10 cellular contexts compared by ENCODE assay signal in the genomic region with DNA sequence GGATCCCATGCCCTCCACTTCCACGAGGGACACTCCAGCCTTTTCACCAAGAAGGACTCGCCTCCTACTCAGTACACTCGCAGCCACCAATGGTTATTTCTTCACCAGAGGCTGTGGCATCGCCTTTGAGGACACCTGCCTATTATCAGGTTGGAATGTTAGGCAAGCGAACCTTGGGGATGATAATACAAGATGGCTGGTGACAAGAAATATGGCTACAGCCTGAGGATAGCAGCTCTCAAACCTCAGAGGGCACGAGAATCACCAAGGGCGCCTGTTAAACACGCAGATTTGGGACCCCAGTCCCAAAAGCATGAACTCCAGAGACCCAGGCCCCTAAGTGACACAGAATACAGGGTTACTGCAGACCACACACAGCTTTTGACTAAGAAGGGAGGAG. TPM values are rescaled to one million over a fixed set of nuclear protein-coding genes. Genes with fewer than 3 reads are reported as not detected.
DNase-seq lines count a peak whose midpoint lies in the region; FAIRE-seq and TF ChIP-seq lines count a peak whose summit lies in the region.
"Had no signal": no experiment of that assay in that cellular context is flagged by ENCODE, and none has a peak within 500 bp of the region (broad histone marks: within the 10 kb centered on the region; RNA-seq: fewer than 3 reads in every experiment).

No MANE protein-coding gene starts in this region.

- H3K14ac ChIP-seq in mesenchymal stem cell (ENCODE audit: low read length in 2 of 2) = no peak overlapping the region

- H3K27ac ChIP-seq in mesenchymal stem cell (ENCODE audit: low read length, poor library complexity, severe bottlenecking) (no peak overlapping the region), thyroid gland (peak overlapping the region; percentile 67 to 72 (median 69)), small intestine (ENCODE audit: low read depth in 1 of 2, low read length in 1 of 2) (no peak overlapping the region)

- FAIRE-seq in small intestine (lab: Jason Lieb, UNC) = no peak

- H2BK120ac ChIP-seq in mesenchymal stem cell (ENCODE audit: low read depth, low read length) = no peak overlapping the region

- peak overlapping the region; percentile 54 for H4K91ac ChIP-seq in mesenchymal stem cell (ENCODE audit: low read length)

- H3K4me3 Mint-ChIP-seq in activated naive CD4-positive, alpha-beta T cell treated with anti-CD3 and anti-CD28 coated beads, Interleukin-2, amount 50 U/mL, for 24 hours = peak overlapping the region; percentile 68
- H3K4me3 Mint-ChIP-seq in activated T-helper 1 cell treated with anti-CD3 and anti-CD28 coated beads, Interleukin-12 subunit alpha, Interleukin-12 subunit beta, Interleukin-2, Interleukin-4 antibody, amounts not matched to agents 30 ng/mL and 10 ng/mL and 1 ng/mL, durations not matched to agents 14 hours and 24 hours and 36 hours = no peak overlapping the region
- no peak overlapping the region for H3K4me3 Mint-ChIP-seq in MCF 10A (ENCODE audit: unreplicated experiment)

- no peak overlapping the region for H4K8ac ChIP-seq in mesenchymal stem cell (ENCODE audit: low read length)

- POLR2A ChIA-PET in MCF 10A (lab: Yijun Ruan, JAX) = interaction anchor here (3.4 kb wide), 1 partner anchor 12 kb away, joined by 25 read pairs; no protein-coding TSS in a partner anchor

- no peak for TF ChIP-seq POLR2A in thyroid gland (IDR thresholded peaks at IDR 0.05)

- no peak for DNase-seq in activated naive CD4-positive, alpha-beta T cell treated with Interleukin-2 at 50 U/mL for 16 hours
- no peak for DNase-seq in activated T-helper 1 cell treated with anti-CD3 and anti-CD28 coated beads, Interleukin-12 subunit alpha, Interleukin-12 subunit beta, Interleukin-2, Interleukin-4 antibody, amounts not matched to agents 30 ng/mL and 10 ng/mL and 1 ng/mL, durations not matched to agents 14 hours and 24 hours and 36 hours (ENCODE audit: low spot score)
- no peak for DNase-seq in mesenchymal stem cell
- DNase-seq in thyroid gland = no peak
- DNase-seq in MCF 10A (ENCODE audit: unreplicated experiment) = no peak
- no peak for DNase-seq in small intestine
- no peak for DNase-seq in GM20000 (ENCODE audit: low spot score)
- DNase-seq: activated CD8-positive, alpha-beta memory T cell treated with anti-CD3 and anti-CD28 coated beads, Interleukin-2, amount 50 U/mL, for 4 hours; NCI-H446 had no signal

- no peaks in the 10 kb centered on the region for H3K9me3 ChIP-seq in mesenchymal stem cell (ENCODE audit: control insufficient read depth, low read length)
- no peaks in the 10 kb centered on the region for H3K9me3 ChIP-seq in thyroid gland
- no peaks in the 10 kb centered on the region for H3K9me3 ChIP-seq in small intestine (ENCODE audit: control insufficient read depth, low read depth)

- CTCF ChIA-PET in MCF 10A (lab: Yijun Ruan, JAX) = no interaction called here

- H2AFZ ChIP-seq in mesenchymal stem cell (ENCODE audit: low read depth, low read length) = no peak overlapping the region

- no peak overlapping the region for H3K4ac ChIP-seq in mesenchymal stem cell (ENCODE audit: low read depth in 1 of 2, low read length in 2 of 2)

- H3K79me1 ChIP-seq in mesenchymal stem cell (replicated peaks; ENCODE audit: low read length, poor library complexity, severe bottlenecking) = peaks cover 36% of the 10 kb centered on the region

- H3K36me3 ChIP-seq in mesenchymal stem cell (ENCODE audit: control insufficient read depth in 1 of 2, insufficient read depth in 2 of 2, low read depth in 1 of 2, low read length in 2 of 2) (peaks cover 0 to 4% of the 10 kb centered on the region in 2 experiments), thyroid gland (no peaks in the 10 kb centered on the region), small intestine (ENCODE audit: control insufficient read depth in 2 of 2, insufficient read depth in 2 of 2, low read length in 2 of 2) (no peaks in the 10 kb centered on the region)

- peaks cover 5% of the 10 kb centered on the region for H3K36me3 Mint-ChIP-seq in activated naive CD4-positive, alpha-beta T cell treated with anti-CD3 and anti-CD28 coated beads, Interleukin-2, amount 50 U/mL, for 24 hours
- H3K36me3 Mint-ChIP-seq in activated T-helper 1 cell treated with anti-CD3 and anti-CD28 coated beads, Interleukin-12 subunit alpha, Interleukin-12 subunit beta, Interleukin-2, Interleukin-4 antibody, amounts not matched to agents 30 ng/mL and 10 ng/mL and 1 ng/mL, durations not matched to agents 14 hours and 24 hours and 36 hours (ENCODE audit: low read depth) = peaks cover 16% of the 10 kb centered on the region
- H3K36me3 Mint-ChIP-seq in MCF 10A (ENCODE audit: insufficient read depth, unreplicated experiment) = peaks cover 6% of the 10 kb centered on the region

- no peak overlapping the region for H3K4me3 ChIP-seq in mesenchymal stem cell (ENCODE audit: insufficient read depth in 1 of 2, low read depth in 1 of 2, low read length in 2 of 2)
- H3K4me3 ChIP-seq in thyroid gland (replicated peaks in 1 of 3) = no peak overlapping the region
- H3K4me3 ChIP-seq in small intestine (ENCODE audit: low read depth in 1 of 2, low read length in 2 of 2) = no peak overlapping the region

- H3K4me1 ChIP-seq in mesenchymal stem cell (ENCODE audit: control insufficient read depth, insufficient read depth, low read depth, low read length) = peaks cover 24% of the 10 kb centered on the region
- peaks cover 67 to 82% of the 10 kb centered on the region in 2 donors for H3K4me1 ChIP-seq in thyroid gland
- peaks cover 3 to 12% of the 10 kb centered on the region in 2 donors for H3K4me1 ChIP-seq in small intestine (ENCODE audit: control insufficient read depth in 2 of 2, insufficient read depth in 1 of 2, low read depth in 1 of 2, low read length in 1 of 2)

- TF ChIP-seq CTCF in thyroid gland (IDR thresholded peaks at IDR 0.05) (no peak), MCF 10A (IDR thresholded peaks at IDR 0.05; ENCODE audit: unreplicated experiment) (no peak), GM20000 (IDR thresholded peaks at IDR 0.05; ENCODE audit: extremely low read depth, missing control alignments) (no peak)

- no peak overlapping the region for H3K9ac ChIP-seq in mesenchymal stem cell (ENCODE audit: low read length)

- no peak overlapping the region for H2AK5ac ChIP-seq in mesenchymal stem cell (ENCODE audit: low read length, severe bottlenecking)

- BruUV-seq in MCF 10A (replicated peaks; lab: Mats Ljungman, UMichigan) = no TSS peak

- H3K4me2 ChIP-seq in mesenchymal stem cell (ENCODE audit: low read length, poor library complexity, severe bottlenecking) = no peak overlapping the region

- no peak overlapping the region for H2BK15ac ChIP-seq in mesenchymal stem cell (ENCODE audit: low read depth, poor library complexity, severe bottlenecking)

- H3K27ac Mint-ChIP-seq in activated naive CD4-positive, alpha-beta T cell treated with anti-CD3 and anti-CD28 coated beads, Interleukin-2, amount 50 U/mL, for 24 hours = peak overlapping the region; percentile 97
- peak overlapping the region; percentile 53 for H3K27ac Mint-ChIP-seq in activated T-helper 1 cell treated with anti-CD3 and anti-CD28 coated beads, Interleukin-12 subunit alpha, Interleukin-12 subunit beta, Interleukin-2, Interleukin-4 antibody, amounts not matched to agents 30 ng/mL and 10 ng/mL and 1 ng/mL, durations not matched to agents 14 hours and 24 hours and 36 hours
- no peak overlapping the region for H3K27ac Mint-ChIP-seq in MCF 10A (ENCODE audit: low read depth, unreplicated experiment)

- no peaks in the 10 kb centered on the region for H3K27me3 Mint-ChIP-seq in activated naive CD4-positive, alpha-beta T cell treated with anti-CD3 and anti-CD28 coated beads, Interleukin-2, amount 50 U/mL, for 24 hours
- no peaks in the 10 kb centered on the region for H3K27me3 Mint-ChIP-seq in activated T-helper 1 cell treated with anti-CD3 and anti-CD28 coated beads, Interleukin-12 subunit alpha, Interleukin-12 subunit beta, Interleukin-2, Interleukin-4 antibody, amounts not matched to agents 30 ng/mL and 10 ng/mL and 1 ng/mL, durations not matched to agents 14 hours and 24 hours and 36 hours (ENCODE audit: insufficient read depth)
- H3K27me3 Mint-ChIP-seq in MCF 10A (ENCODE audit: insufficient read depth, unreplicated experiment) = no peaks in the 10 kb centered on the region

- peaks cover 92% of the 10 kb centered on the region for H3K4me1 Mint-ChIP-seq in activated naive CD4-positive, alpha-beta T cell treated with anti-CD3 and anti-CD28 coated beads, Interleukin-2, amount 50 U/mL, for 24 hours
- peaks cover 75% of the 10 kb centered on the region for H3K4me1 Mint-ChIP-seq in activated T-helper 1 cell treated with anti-CD3 and anti-CD28 coated beads, Interleukin-12 subunit alpha, Interleukin-12 subunit beta, Interleukin-2, Interleukin-4 antibody, amounts not matched to agents 30 ng/mL and 10 ng/mL and 1 ng/mL, durations not matched to agents 14 hours and 24 hours and 36 hours (ENCODE audit: low read depth)
- peaks cover 28% of the 10 kb centered on the region for H3K4me1 Mint-ChIP-seq in MCF 10A (ENCODE audit: insufficient read depth, unreplicated experiment)

- WGBS in mesenchymal stem cell = 72% methylated on average over 8 of the region's 8 CpGs
- 70 to 72% methylated on average over 8 of the region's 8 CpGs for WGBS in thyroid gland, 2 donors
- WGBS in small intestine, 3 donors = 75 to 82% (median 80%) methylated on average over 8 of the region's 8 CpGs

- no peaks in the 10 kb centered on the region for H3K9me3 Mint-ChIP-seq in activated naive CD4-positive, alpha-beta T cell treated with anti-CD3 and anti-CD28 coated beads, Interleukin-2, amount 50 U/mL, for 24 hours
- no peaks in the 10 kb centered on the region for H3K9me3 Mint-ChIP-seq in activated T-helper 1 cell treated with anti-CD3 and anti-CD28 coated beads, Interleukin-12 subunit alpha, Interleukin-12 subunit beta, Interleukin-2, Interleukin-4 antibody, amounts not matched to agents 30 ng/mL and 10 ng/mL and 1 ng/mL, durations not matched to agents 14 hours and 24 hours and 36 hours
- no peaks in the 10 kb centered on the region for H3K9me3 Mint-ChIP-seq in MCF 10A (ENCODE audit: unreplicated experiment)

- no peak overlapping the region for H2BK5ac ChIP-seq in mesenchymal stem cell (ENCODE audit: low read depth, low read length, poor library complexity, severe bottlenecking)

- intact Hi-C loops in activated T-helper 1 cell treated with anti-CD3 and anti-CD28 coated beads, Interleukin-12 subunit alpha, Interleukin-12 subunit beta, Interleukin-2, Interleukin-4 antibody, amounts not matched to agents 30 ng/mL and 10 ng/mL and 1 ng/mL, durations not matched to agents 14 hours and 24 hours and 36 hours (cut with micrococcal nuclease) = loop anchor here (2.0 kb wide), 1 partner anchor 13 kb away; no protein-coding TSS in a partner anchor
- intact Hi-C loops in thyroid gland (cut with DNase I) = loop anchor here (10.0 kb wide), 1 partner anchor 111 kb away; no protein-coding TSS in a partner anchor
- intact Hi-C loops in MCF 10A (cut with micrococcal nuclease) = no loop called here

- H3K27me3 ChIP-seq in mesenchymal stem cell (ENCODE audit: control insufficient read depth in 1 of 2, insufficient read depth in 1 of 2, low read length in 2 of 2) (no peaks in the 10 kb centered on the region), thyroid gland (no peaks in the 10 kb centered on the region), small intestine (ENCODE audit: control insufficient read depth in 2 of 2, insufficient read depth in 2 of 2, low read length in 2 of 2) (no peaks in the 10 kb centered on the region)

- peak overlapping the region in 1 of 2 experiments; percentile 25 for H3K18ac ChIP-seq in mesenchymal stem cell (ENCODE audit: low read depth in 1 of 2, low read length in 2 of 2)

- no peak overlapping the region for H3K23ac ChIP-seq in mesenchymal stem cell (ENCODE audit: low read length in 2 of 2)

- H2BK12ac ChIP-seq in mesenchymal stem cell (ENCODE audit: low read length in 2 of 2) = no peak overlapping the region

RNA-seq across cellular contexts. Expression of a gene that starts 58.1 kb away (rescaled TPM):
- total RNA-seq in activated T-helper 1 cell treated with anti-CD3 and anti-CD28 coated beads, Interleukin-12 subunit alpha, Interleukin-12 subunit beta, Interleukin-2, Interleukin-4 antibody, amounts not matched to agents 30 ng/mL and 10 ng/mL and 1 ng/mL, durations not matched to agents 14 hours and 24 hours and 36 hours = 147 TPM in 2 replicates
- 15.0 TPM for polyA plus RNA-seq in mesenchymal stem cell (2013, experiment 1 of 2)
- 14.3 TPM for polyA plus RNA-seq in mesenchymal stem cell (2013, experiment 2 of 2)
- 10 to 100 TPM; 69.0 to 94.5 (median 75.7) TPM for total RNA-seq in thyroid gland
- total RNA-seq in MCF 10A (2022) = 32.8 and 38.5 TPM in 2 replicates
- 10 to 100 TPM; 37.6 to 46.3 (median 38.6) TPM for polyA plus RNA-seq in small intestine

Comparison
In these comparisons a context has a peak if more than half of its experiments do, and no peak if none do; other contexts are left out.
1. H3K27ac ChIP-seq: peak in thyroid gland (3 of 3); none in mesenchymal stem cell (single experiment) and small intestine (0 of 2).